ENCODE assay signal across 8 cellular contexts in the genomic region with DNA sequence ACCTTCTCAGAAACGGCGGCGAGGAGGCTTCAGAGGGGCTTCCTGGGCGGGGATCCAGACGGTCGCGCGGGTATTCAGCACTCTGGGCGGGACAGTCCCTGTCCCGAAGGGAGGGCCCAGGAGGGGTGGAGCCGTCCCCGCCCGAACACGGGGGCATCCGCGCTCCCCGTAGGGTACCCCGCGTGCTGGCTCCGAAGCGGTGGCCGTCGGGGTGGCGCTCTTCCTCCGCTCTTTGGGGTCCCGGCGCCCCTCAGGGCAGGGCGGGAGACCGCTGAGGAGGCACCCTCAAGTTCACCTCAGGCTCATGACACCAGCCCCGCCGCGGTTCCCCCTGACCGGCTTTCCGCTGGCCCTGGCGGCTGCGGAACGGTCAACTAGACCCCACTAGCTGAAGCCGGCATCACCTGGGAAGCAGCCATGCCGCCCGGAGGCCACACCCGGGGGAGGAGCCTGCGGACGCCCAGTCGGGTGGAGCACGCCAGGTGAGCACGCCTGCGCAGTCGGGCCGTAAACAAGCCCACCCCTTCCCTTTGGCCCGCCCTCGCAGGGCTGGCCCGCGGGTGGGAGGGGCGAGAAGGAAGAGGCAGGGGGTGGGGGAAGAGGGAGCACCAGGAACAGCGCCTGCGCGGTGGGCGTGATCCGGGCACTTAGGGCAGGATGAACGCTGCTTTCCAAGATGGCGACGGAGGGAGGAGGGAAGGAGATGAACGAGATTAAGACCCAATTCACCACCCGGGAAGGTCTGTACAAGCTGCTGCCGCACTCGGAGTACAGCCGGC. TPM values are rescaled to one million over a fixed set of nuclear protein-coding genes. Genes with fewer than 3 reads are reported as not detected.
A peak's percentile ranks its signal among the peaks of the same experiment; 100 is the strongest.
DNase-seq lines count a peak whose midpoint lies in the region; ATAC-seq and TF ChIP-seq lines count a peak whose summit lies in the region.

A gene with protein sequence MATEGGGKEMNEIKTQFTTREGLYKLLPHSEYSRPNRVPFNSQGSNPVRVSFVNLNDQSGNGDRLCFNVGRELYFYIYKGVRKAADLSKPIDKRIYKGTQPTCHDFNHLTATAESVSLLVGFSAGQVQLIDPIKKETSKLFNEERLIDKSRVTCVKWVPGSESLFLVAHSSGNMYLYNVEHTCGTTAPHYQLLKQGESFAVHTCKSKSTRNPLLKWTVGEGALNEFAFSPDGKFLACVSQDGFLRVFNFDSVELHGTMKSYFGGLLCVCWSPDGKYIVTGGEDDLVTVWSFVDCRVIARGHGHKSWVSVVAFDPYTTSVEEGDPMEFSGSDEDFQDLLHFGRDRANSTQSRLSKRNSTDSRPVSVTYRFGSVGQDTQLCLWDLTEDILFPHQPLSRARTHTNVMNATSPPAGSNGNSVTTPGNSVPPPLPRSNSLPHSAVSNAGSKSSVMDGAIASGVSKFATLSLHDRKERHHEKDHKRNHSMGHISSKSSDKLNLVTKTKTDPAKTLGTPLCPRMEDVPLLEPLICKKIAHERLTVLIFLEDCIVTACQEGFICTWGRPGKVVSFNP (plus strand): TSS at position 650 of the 779 bp plus-strand sequence. CDS start 27 bp downstream, at position 677.

- intact Hi-C loops in cardiac septum (cut with DNase I) = loop anchor here (5.0 kb wide), 1 partner anchor 168 kb away; a partner anchor contains a TSS

- DNase-seq in NCI-H1417 treated with DMSO at 0.1 percent for 48 hours (lab: John Stamatoyannopoulos, UW) (peak; percentile 93), SW480 (ENCODE audit: low spot score) (peak; percentile 98), cardiac septum (ENCODE audit: low spot score) (peak; percentile 100), pons (ENCODE audit: low spot score) (peak; percentile 99), type B pancreatic cell (ENCODE audit: extremely low spot score, unreplicated experiment) (peak; percentile 99)
- DNase-seq in activated naive CD8-positive, alpha-beta T cell treated with anti-CD3 and anti-CD28 coated beads, Interleukin-2, amount 50 U/mL, for 24 hours = peak; percentile 100

- ATAC-seq in HG02798 (IDR thresholded peaks at IDR 0.05; ENCODE audit: poor library complexity, unreplicated experiment) = peak; percentile 96
- peak; percentile 96 for ATAC-seq in activated naive CD8-positive, alpha-beta T cell treated with anti-CD3 and anti-CD28 coated beads, Interleukin-2, amount 50 U/mL, for 24 hours

- H3K36me3 Mint-ChIP-seq in activated naive CD8-positive, alpha-beta T cell treated with anti-CD3 and anti-CD28 coated beads, Interleukin-2, amount 50 U/mL, for 24 hours (ENCODE audit: low read depth) = peaks cover 8% of the 10 kb centered on the region
- peaks cover 2% of the 10 kb centered on the region for H3K36me3 Mint-ChIP-seq in type B pancreatic cell

- no peak; the same call in 1 of the 2 replicates for TF ChIP-seq CTCF in GM12875 (IDR thresholded peaks at IDR 0.05; ENCODE audit: borderline replicate concordance, insufficient read depth, low read depth, low read length)
- TF ChIP-seq CTCF in type B pancreatic cell (conservative IDR thresholded peaks at IDR 0.05) = no peak

- peak within 1 kb of the TSS; percentile 97 for H3K27ac Mint-ChIP-seq in activated naive CD8-positive, alpha-beta T cell treated with anti-CD3 and anti-CD28 coated beads, Interleukin-2, amount 50 U/mL, for 24 hours
- peak within 1 kb of the TSS; percentile 88 for H3K27ac Mint-ChIP-seq in type B pancreatic cell

- H3K4me1 Mint-ChIP-seq in activated naive CD8-positive, alpha-beta T cell treated with anti-CD3 and anti-CD28 coated beads, Interleukin-2, amount 50 U/mL, for 24 hours = peaks cover 30% of the 10 kb centered on the region
- peaks cover 14% of the 10 kb centered on the region for H3K4me1 Mint-ChIP-seq in type B pancreatic cell (ENCODE audit: unreplicated experiment)

- H3K9me3 Mint-ChIP-seq in activated naive CD8-positive, alpha-beta T cell treated with anti-CD3 and anti-CD28 coated beads, Interleukin-2, amount 50 U/mL, for 24 hours = no peaks in the 10 kb centered on the region
- H3K9me3 Mint-ChIP-seq in type B pancreatic cell = no peaks in the 10 kb centered on the region

- H3K4me3 Mint-ChIP-seq in activated naive CD8-positive, alpha-beta T cell treated with anti-CD3 and anti-CD28 coated beads, Interleukin-2, amount 50 U/mL, for 24 hours = peak within 1 kb of the TSS; percentile 97
- H3K4me3 Mint-ChIP-seq in type B pancreatic cell = peak within 1 kb of the TSS; percentile 93

- no peaks in the 10 kb centered on the region for H3K27me3 Mint-ChIP-seq in activated naive CD8-positive, alpha-beta T cell treated with anti-CD3 and anti-CD28 coated beads, Interleukin-2, amount 50 U/mL, for 24 hours
- H3K27me3 Mint-ChIP-seq in type B pancreatic cell = no peaks in the 10 kb centered on the region

- peak within 1 kb of the TSS; percentile 97 for H3K4me3 ChIP-seq in GM12875 (ENCODE audit: low read depth, low read length)

RNA-seq across cellular contexts. Expression of the gene that starts here (rescaled TPM):
- total RNA-seq in cardiac septum (21.9 TPM), type B pancreatic cell (ENCODE audit: low replicate concordance) (33.4 and 49.7 TPM in 2 replicates)

Comparison
In these comparisons a context has a peak if more than half of its experiments do, and no peak if none do; other contexts are left out.
1. Peak in every context shown above with its lines: DNase-seq, ATAC-seq and H3K4me3 ChIP-seq.